Comparison of ENCODE assay signal across 22 cellular contexts in genomic region chr16:7390974-7391373, GRCh38. TPM values are rescaled to one million over a fixed set of nuclear protein-coding genes. Genes with fewer than 3 reads are reported as not detected.
A peak's percentile ranks its signal among the peaks of the same experiment; 100 is the strongest.
DNase-seq lines count a peak whose midpoint lies in the region; ATAC-seq and TF ChIP-seq lines count a peak whose summit lies in the region.
"Had no signal": no experiment of that assay in that cellular context is flagged by ENCODE, and none has a peak within 500 bp of the region (broad histone marks: within the 10 kb centered on the region; RNA-seq: fewer than 3 reads in every experiment).

No MANE protein-coding gene starts in this region.

- H3K36me3 ChIP-seq in right atrium auricular region (no peaks in the 10 kb centered on the region), psoas muscle (ENCODE audit: insufficient read depth in 1 of 2, low read depth in 1 of 2) (no peaks in the 10 kb centered on the region), SJCRH30 (no peaks in the 10 kb centered on the region)
- H3K36me3 ChIP-seq: BLaER1, HAP-1 had no signal

- TF ChIP-seq CTCF in right atrium auricular region (IDR thresholded peaks at IDR 0.05) (no peak), psoas muscle (IDR thresholded peaks at IDR 0.05) (no peak)

- H3K27me3 ChIP-seq in right atrium auricular region (no peaks in the 10 kb centered on the region), psoas muscle (ENCODE audit: insufficient read depth in 3 of 3, low read length in 2 of 3) (no peaks in the 10 kb centered on the region), SJCRH30 (no peaks in the 10 kb centered on the region)
- H3K27me3 ChIP-seq: BLaER1 had no signal

- peak overlapping the region in 1 of 2 donors; percentile 40 for H3K27ac ChIP-seq in right atrium auricular region
- peak overlapping the region; percentile 74 for H3K27ac ChIP-seq in psoas muscle
- no peak overlapping the region for H3K27ac ChIP-seq in SJCRH30
- H3K27ac ChIP-seq: BLaER1, GM23248 had no signal

- ATAC-seq in Right ventricle myocardium superior (ENCODE audit: poor library complexity) = peak; percentile 65
- peak; percentile 41 to 47 for ATAC-seq in left cardiac atrium
- ATAC-seq in psoas muscle = peak; percentile 75 to 92 (median 88)
- ATAC-seq: HepG2 had no signal

- H3K4me1 ChIP-seq in right atrium auricular region (peaks cover 0 to 9% of the 10 kb centered on the region in 2 donors), psoas muscle (peaks cover 63% of the 10 kb centered on the region), SJCRH30 (peaks cover 10% of the 10 kb centered on the region)
- H3K4me1 ChIP-seq: BLaER1, HAP-1 had no signal

- DNase-seq in Right ventricle myocardium superior (no peak), right atrium auricular region (ENCODE audit: low spot score) (no peak), left cardiac atrium (no peak), psoas muscle (peak in 1 of 2 donors; percentile 88), activated gamma-delta T cell treated with Interleukin-2 at 50 U/mL for 16 hours (no peak), D341Med (ENCODE audit: low spot score) (no peak), SJCRH30 (no peak)
- DNase-seq: 8988T; Calu3; CD4-positive, alpha-beta memory T cell; DMS 273 treated with DMSO at 0.1 percent for 48 hours; DMS53; DND-41; EL; GM23248 had no signal

- H3K4me3 ChIP-seq in right atrium auricular region (no peak overlapping the region), psoas muscle (peak overlapping the region; percentile 25), SJCRH30 (no peak overlapping the region)
- H3K4me3 ChIP-seq: BLaER1, GM23248, HAP-1 had no signal

- intact Hi-C loops in Right ventricle myocardium superior (cut with DNase I) (no loop called here), left cardiac atrium (cut with DNase I) (no loop called here), psoas muscle (cut with DNase I) (loop anchor here in 1 of 2 donors (10.0 kb wide), 1 partner anchor 114 kb away; no protein-coding TSS in a partner anchor)

- H3K9me3 ChIP-seq in right atrium auricular region (no peaks in the 10 kb centered on the region), psoas muscle (no peaks in the 10 kb centered on the region), SJCRH30 (replicated peaks) (no peaks in the 10 kb centered on the region; the same call in 1 of the 2 replicates)
- H3K9me3 ChIP-seq: HAP-1 had no signal

- WGBS in psoas muscle, 3 donors = 19 to 42% (median 25%) methylated on average over 5 of the region's 5 CpGs

RNA-seq across cellular contexts. Expression of gene RBFOX1, which starts 58.3 kb away (rescaled TPM):
- total RNA-seq in Right ventricle myocardium superior (70.2 TPM), right atrium auricular region (10 to 100 TPM; 30.4 to 33.0 TPM), left cardiac atrium (10 to 100 TPM; 46.5 to 58.1 TPM), psoas muscle (100 to 1,000 TPM; 113 to 141 (median 127) TPM)
- 10 to 100 TPM in 2 of 3 donors, 1 to 10 TPM in 1; 2.8 to 43.8 (median 40.1) TPM for polyA plus RNA-seq in psoas muscle
- total RNA-seq in SJCRH30 (2014; rRNA removed; shearing (Covaris generic)) = 8.9 and 11.6 TPM in 2 replicates
- total RNA-seq: Calu3; CD4-positive, alpha-beta memory T cell; G401; GM23248; H4; HepG2 had no signal
- polyA plus RNA-seq: AG04450; CD14-positive monocyte; CD4-positive, alpha-beta memory T cell; GM23248; HepG2 had no signal
